ENCODE assay signal across 36 cellular contexts in the genomic region with DNA sequence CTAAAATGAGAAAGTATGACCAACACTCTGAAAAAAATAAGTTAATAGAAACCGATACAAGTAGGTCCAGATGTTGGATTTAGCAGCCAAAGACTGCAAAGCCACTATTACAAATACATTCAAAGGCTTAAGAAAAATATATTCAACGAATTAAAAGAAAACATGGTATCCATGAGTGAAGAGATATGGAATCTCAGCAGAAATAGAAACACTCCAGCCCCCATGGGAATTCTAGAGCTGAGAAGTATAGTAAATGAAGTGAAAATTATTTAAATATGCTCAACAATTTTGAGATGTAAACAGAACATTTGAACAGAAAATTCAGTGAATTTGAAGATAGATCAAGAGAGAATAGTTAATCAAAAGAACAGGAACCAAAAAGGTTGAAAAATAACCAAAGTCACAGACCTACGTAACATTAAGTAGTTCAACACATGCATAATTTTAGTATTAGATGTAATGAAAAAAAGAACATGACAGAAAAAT.
"Had no signal": no experiment of that assay in that cellular context is flagged by ENCODE, and none has a peak within 500 bp of the region (broad histone marks: within the 10 kb centered on the region; RNA-seq: fewer than 3 reads in every experiment).

No MANE protein-coding gene starts in this region.

- FAIRE-seq: astrocyte had no signal

- H3K27ac ChIP-seq: adrenal gland, body of pancreas, brain microvascular endothelial cell, breast epithelium, VCaP had no signal

- H3K9me3 ChIP-seq: adrenal gland, body of pancreas, breast epithelium had no signal

- H3K27ac Mint-ChIP-seq: activated B cell treated with CpG ODN at 0.5 μM for 24 hours; activated CD4-positive, alpha-beta memory T cell treated with anti-CD3 and anti-CD28 coated beads for 36 hours; activated CD4-positive, alpha-beta T cell treated with anti-CD3 and anti-CD28 coated beads, Interleukin-2, amount 10 ng/mL, durations not matched to agents 24 days and 14 days; activated CD8-positive, alpha-beta T cell treated with anti-CD3 and anti-CD28 coated beads for 36 hours; activated naive CD4-positive, alpha-beta T cell treated with anti-CD3 and anti-CD28 coated beads for 36 hours; activated naive CD4-positive, alpha-beta T cell treated with anti-CD3 and anti-CD28 coated beads, Interleukin-2, amount 50 U/mL, for 72 hours; activated naive CD8-positive, alpha-beta T cell treated with anti-CD3 and anti-CD28 coated beads for 36 hours; activated T-cell treated with anti-CD3 and anti-CD28 coated beads, Interleukin-2, amount 50 U/mL, for 72 hours; activated T-helper 1 cell treated with anti-CD3 and anti-CD28 coated beads, Interleukin-12 subunit alpha, Interleukin-12 subunit beta, Interleukin-2, Interleukin-4 antibody, amounts not matched to agents 30 ng/mL and 10 ng/mL and 1 ng/mL, durations not matched to agents 14 hours and 24 hours and 36 hours; activated T-helper 17 cell treated with anti-CD3 and anti-CD28 coated beads, Interleukin-2, amount 50 U/mL, for 72 hours; T-helper 1 cell treated with Interleukin-12 subunit alpha and Interleukin-12 subunit beta and Interleukin-4 antibody, amounts not matched to agents 30 μg/mL and 1 μg/mL, for 36 hours; T-helper 2 cell treated with Interferon-gamma antibody and Interleukin-4, amounts not matched to agents 5 μg/mL and 100 μg/mL, for 36 hours had no signal

- H3K4me1 ChIP-seq: adrenal gland, body of pancreas, breast epithelium had no signal

- H3K4me3 ChIP-seq: adrenal gland, body of pancreas, breast epithelium had no signal

- H3K36me3 ChIP-seq: adrenal gland, brain microvascular endothelial cell, breast epithelium had no signal

- DNase-seq: activated B cell treated with CpG ODN at 0.5 μM for 24 hours; activated CD4-positive, alpha-beta memory T cell treated with anti-CD3 and anti-CD28 coated beads for 36 hours; activated CD4-positive, alpha-beta T cell treated with anti-CD3 and anti-CD28 coated beads for 4 hours; activated CD4-positive, alpha-beta T cell treated with anti-CD3 and anti-CD28 coated beads, Interleukin-2, amount 10 ng/mL, durations not matched to agents 24 days and 14 days; activated CD4-positive, alpha-beta T cell treated with anti-CD3 and anti-CD28 coated beads, Interleukin-2, amount 50 U/mL, for 1 hour; activated CD4-positive, alpha-beta T cell treated with anti-CD3 and anti-CD28 coated beads, Interleukin-2, amount 50 U/mL, for 4 hours; activated CD4-positive, CD25-positive, alpha-beta regulatory T cell treated with anti-CD3 and anti-CD28 coated beads, Interleukin-2, amount 50 U/mL, for 72 hours; activated CD8-positive, alpha-beta memory T cell treated with anti-CD3 and anti-CD28 coated beads, Interleukin-2, amount 50 U/mL, for 4 hours; activated CD8-positive, alpha-beta T cell treated with anti-CD3 and anti-CD28 coated beads for 36 hours; activated effector memory CD4-positive, alpha-beta T cell treated with anti-CD3 and anti-CD28 coated beads, Interleukin-2, amount 50 U/mL, for 16 hours; activated gamma-delta T cell treated with Interleukin-2 at 50 U/mL for 16 hours; activated naive CD4-positive, alpha-beta T cell; activated naive CD4-positive, alpha-beta T cell treated with anti-CD3 and anti-CD28 coated beads for 36 hours; activated naive CD4-positive, alpha-beta T cell treated with anti-CD3 and anti-CD28 coated beads, Interleukin-2, amount 50 U/mL, for 16 hours; activated naive CD8-positive, alpha-beta T cell treated with anti-CD3 and anti-CD28 coated beads for 36 hours; activated T-cell treated with anti-CD3 and anti-CD28 coated beads for 4 hours; activated T-cell treated with anti-CD3 and anti-CD28 coated beads, Interleukin-2, amount 50 U/mL, for 1 hour; activated T-cell treated with anti-CD3 and anti-CD28 coated beads, Interleukin-2, amount 50 U/mL, for 4 hours; activated T-cell treated with anti-CD3 and anti-CD28 coated beads, Interleukin-2, amount 50 U/mL, for 72 hours; adrenal gland; amniotic stem cell; aorta; body of pancreas; brain microvascular endothelial cell; central memory CD4-positive, alpha-beta T cell; T-helper 1 cell; T-helper 2 cell; T-helper 9 cell had no signal

- ATAC-seq: activated CD8-positive, alpha-beta T cell treated with anti-CD3 and anti-CD28 coated beads for 36 hours; activated naive CD4-positive, alpha-beta T cell treated with anti-CD3 and anti-CD28 coated beads, Interleukin-2, amount 50 U/mL, for 72 hours; activated T-cell treated with anti-CD3 and anti-CD28 coated beads, Interleukin-2, amount 50 U/mL, for 4 hours; activated T-cell treated with anti-CD3 and anti-CD28 coated beads, Interleukin-2, amount 50 U/mL, for 72 hours; activated T-helper 17 cell treated with anti-CD3 and anti-CD28 coated beads, Interleukin-2, amount 50 U/mL, for 72 hours; body of pancreas had no signal

- H3K27me3 ChIP-seq: adrenal gland, body of pancreas, breast epithelium had no signal

- H3K36me3 Mint-ChIP-seq: activated CD4-positive, alpha-beta memory T cell treated with anti-CD3 and anti-CD28 coated beads for 36 hours; activated naive CD4-positive, alpha-beta T cell treated with anti-CD3 and anti-CD28 coated beads, Interleukin-2, amount 50 U/mL, for 72 hours; activated naive CD8-positive, alpha-beta T cell treated with anti-CD3 and anti-CD28 coated beads for 36 hours had no signal

- H3K9me3 Mint-ChIP-seq: activated B cell treated with CpG ODN at 0.5 μM for 24 hours; activated CD4-positive, alpha-beta memory T cell treated with anti-CD3 and anti-CD28 coated beads for 36 hours; activated CD4-positive, alpha-beta T cell treated with anti-CD3 and anti-CD28 coated beads, Interleukin-2, amount 10 ng/mL, durations not matched to agents 24 days and 14 days; activated CD8-positive, alpha-beta T cell treated with anti-CD3 and anti-CD28 coated beads for 36 hours; activated naive CD4-positive, alpha-beta T cell treated with anti-CD3 and anti-CD28 coated beads for 36 hours; activated naive CD4-positive, alpha-beta T cell treated with anti-CD3 and anti-CD28 coated beads, Interleukin-2, amount 50 U/mL, for 72 hours; activated naive CD8-positive, alpha-beta T cell treated with anti-CD3 and anti-CD28 coated beads for 36 hours; activated T-cell treated with anti-CD3 and anti-CD28 coated beads, Interleukin-2, amount 50 U/mL, for 4 hours; activated T-cell treated with anti-CD3 and anti-CD28 coated beads, Interleukin-2, amount 50 U/mL, for 72 hours; activated T-helper 1 cell treated with anti-CD3 and anti-CD28 coated beads, Interleukin-12 subunit alpha, Interleukin-12 subunit beta, Interleukin-2, Interleukin-4 antibody, amounts not matched to agents 30 ng/mL and 10 ng/mL and 1 ng/mL, durations not matched to agents 14 hours and 24 hours and 36 hours; activated T-helper 17 cell treated with anti-CD3 and anti-CD28 coated beads, Interleukin-2, amount 50 U/mL, for 72 hours; T-helper 1 cell treated with Interleukin-12 subunit alpha and Interleukin-12 subunit beta and Interleukin-4 antibody, amounts not matched to agents 30 μg/mL and 1 μg/mL, for 36 hours; T-helper 2 cell treated with Interferon-gamma antibody and Interleukin-4, amounts not matched to agents 5 μg/mL and 100 μg/mL, for 36 hours had no signal

- H3K4me3 Mint-ChIP-seq: activated B cell treated with CpG ODN at 0.5 μM for 24 hours; activated CD4-positive, alpha-beta memory T cell treated with anti-CD3 and anti-CD28 coated beads for 36 hours; activated CD4-positive, alpha-beta T cell treated with anti-CD3 and anti-CD28 coated beads, Interleukin-2, amount 10 ng/mL, durations not matched to agents 24 days and 14 days; activated CD8-positive, alpha-beta T cell treated with anti-CD3 and anti-CD28 coated beads for 36 hours; activated naive CD4-positive, alpha-beta T cell treated with anti-CD3 and anti-CD28 coated beads for 36 hours; activated naive CD8-positive, alpha-beta T cell treated with anti-CD3 and anti-CD28 coated beads for 36 hours; activated T-cell treated with anti-CD3 and anti-CD28 coated beads, Interleukin-2, amount 50 U/mL, for 4 hours; activated T-cell treated with anti-CD3 and anti-CD28 coated beads, Interleukin-2, amount 50 U/mL, for 72 hours; activated T-helper 1 cell treated with anti-CD3 and anti-CD28 coated beads, Interleukin-12 subunit alpha, Interleukin-12 subunit beta, Interleukin-2, Interleukin-4 antibody, amounts not matched to agents 30 ng/mL and 10 ng/mL and 1 ng/mL, durations not matched to agents 14 hours and 24 hours and 36 hours; activated T-helper 17 cell treated with anti-CD3 and anti-CD28 coated beads, Interleukin-2, amount 50 U/mL, for 72 hours; T-helper 1 cell treated with Interleukin-12 subunit alpha and Interleukin-12 subunit beta and Interleukin-4 antibody, amounts not matched to agents 30 μg/mL and 1 μg/mL, for 36 hours; T-helper 2 cell treated with Interferon-gamma antibody and Interleukin-4, amounts not matched to agents 5 μg/mL and 100 μg/mL, for 36 hours had no signal

- H3K4me1 Mint-ChIP-seq: activated B cell treated with CpG ODN at 0.5 μM for 24 hours; activated CD4-positive, alpha-beta T cell treated with anti-CD3 and anti-CD28 coated beads, Interleukin-2, amount 10 ng/mL, durations not matched to agents 24 days and 14 days; activated naive CD8-positive, alpha-beta T cell treated with anti-CD3 and anti-CD28 coated beads for 36 hours; activated T-helper 17 cell treated with anti-CD3 and anti-CD28 coated beads, Interleukin-2, amount 50 U/mL, for 72 hours had no signal
